Comparison of ENCODE assay signal across 8 cellular contexts in the genomic region with DNA sequence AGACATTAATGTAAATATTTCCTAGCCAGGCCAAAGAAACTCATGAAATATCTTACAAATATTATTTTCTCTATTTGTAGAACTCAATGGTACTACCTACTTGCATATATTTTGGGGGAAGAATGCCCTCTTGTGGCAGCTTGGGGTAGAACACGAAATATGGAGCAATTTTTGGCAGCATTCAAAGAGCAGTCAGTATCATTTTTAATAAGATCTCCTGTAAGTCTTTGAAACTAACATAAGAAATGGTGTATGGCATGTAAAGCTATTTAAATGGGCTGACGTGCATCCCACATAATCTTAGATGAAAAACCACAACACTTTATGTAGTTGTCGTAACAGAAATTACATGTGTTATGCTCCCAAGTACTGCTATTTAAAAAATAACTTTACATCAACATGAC.
DNase-seq lines count a peak whose midpoint lies in the region; ATAC-seq and TF ChIP-seq lines count a peak whose summit lies in the region.

No MANE protein-coding gene starts in this region.

- no peak for DNase-seq in CD14-positive monocyte (ENCODE audit: low spot score)
- peak; percentile 59 for DNase-seq in Jurkat, Clone E6-1 (ENCODE audit: low read depth, low spot score)
- peak; percentile 12 to 56 (median 41) for DNase-seq in T-helper 1 cell
- peak; percentile 58 for DNase-seq in amniotic epithelial cell (ENCODE audit: low read depth)
- peak; percentile 38 for DNase-seq in iPS-NIHi7 (ENCODE audit: extremely low spot score)
- peak; percentile 28 to 53 for DNase-seq in stimulated activated CD4-positive, alpha-beta T cell treated with anti-CD3 and anti-CD28 coated beads, Interleukin-1b, Interleukin-23, amount 100 ng/mL, for 4 hours (ENCODE audit: low read depth in 2 of 2)

- H3K4me3 ChIP-seq in Jurkat, Clone E6-1 (ENCODE audit: low read length) = no peak overlapping the region

- intact Hi-C loops in CD14-positive monocyte (cut with micrococcal nuclease) = loop anchor here in 1 of 2 donors (5.0 kb wide), 1 partner anchor 421 kb away; no protein-coding TSS in a partner anchor

- H3K36me3 Mint-ChIP-seq in CD14-positive monocyte = peaks cover 48 to 67% of the 10 kb centered on the region in 2 donors

- ATAC-seq in GM18868 (IDR thresholded peaks at IDR 0.05; ENCODE audit: unreplicated experiment) (peak; percentile 79), GM21717 (IDR thresholded peaks at IDR 0.05; ENCODE audit: unreplicated experiment) (no peak)

- H3K4me3 Mint-ChIP-seq in CD14-positive monocyte = no peak overlapping the region

- H3K9me3 Mint-ChIP-seq in CD14-positive monocyte = no peaks in the 10 kb centered on the region

- H3K27me3 Mint-ChIP-seq in CD14-positive monocyte (ENCODE audit: low read depth in 3 of 3) = no peaks in the 10 kb centered on the region

- H3K4me1 Mint-ChIP-seq in CD14-positive monocyte = peaks cover 5% of the 10 kb centered on the region

- no peak overlapping the region for H3K27ac Mint-ChIP-seq in CD14-positive monocyte

- peak; percentile 94 for TF ChIP-seq CTCF in CD14-positive monocyte (IDR thresholded peaks at IDR 0.05)
